Comparison of ENCODE assay signal across 1 cellular context in the genomic region with DNA sequence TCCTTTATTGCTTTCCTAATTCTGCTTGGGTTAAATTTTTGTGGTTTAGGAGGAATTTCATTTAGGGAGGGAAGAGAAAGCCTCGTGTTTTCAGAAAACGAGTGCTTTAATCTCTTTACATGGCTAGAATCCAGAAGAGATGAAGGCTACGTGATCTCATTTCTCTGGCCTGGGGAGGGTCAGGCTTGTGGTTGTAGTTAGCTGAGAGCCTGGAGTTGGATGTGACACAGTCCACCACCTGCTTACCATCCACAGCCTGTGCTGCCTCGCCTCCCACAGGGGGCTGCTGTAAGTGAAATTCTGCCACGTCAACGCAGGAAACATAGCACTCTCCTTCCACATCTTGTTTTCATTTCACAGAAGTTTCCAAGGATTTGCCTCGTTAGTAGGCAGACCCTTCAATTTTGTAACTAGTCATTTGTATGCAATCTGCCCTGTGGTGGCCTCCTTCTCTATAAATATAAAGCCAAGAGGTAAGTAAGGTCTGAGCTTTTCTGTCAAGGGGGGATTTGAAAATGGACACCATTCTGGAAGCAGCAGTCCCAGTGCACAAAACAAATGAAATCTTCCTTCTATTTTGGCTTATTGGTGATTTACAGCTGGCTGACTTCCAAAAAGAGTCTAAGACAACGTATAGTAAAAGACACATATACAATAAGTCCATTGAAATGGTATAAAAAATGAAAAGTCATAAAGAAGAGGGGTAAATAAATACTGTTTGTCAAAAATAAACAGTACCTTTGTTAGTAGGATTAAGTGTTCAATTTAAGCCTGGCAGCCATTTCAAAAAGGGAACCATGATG.
A peak's percentile ranks its signal among the peaks of the same experiment; 100 is the strongest.
TF ChIP-seq lines count a peak whose summit lies in the region.

No MANE protein-coding gene starts in this region.

TF ChIP-seq in IMR-90, 13 proteins besides CTCF, POLR2A, EP300 and RAD21:
- TF ChIP-seq FOS (IDR thresholded peaks at IDR 0.05; ENCODE audit: low read depth, low read length) (no peak), SMC3 (IDR thresholded peaks at IDR 0.05; ENCODE audit: low read depth, low read length) (no peak), CHD1 (IDR thresholded peaks at IDR 0.05; ENCODE audit: low read depth, low read length) (no peak), MAZ (IDR thresholded peaks at IDR 0.05; ENCODE audit: borderline replicate concordance, low read depth, low read length) (peak; percentile 81; the same call in 1 of the 2 replicates), RCOR1 (IDR thresholded peaks at IDR 0.05; ENCODE audit: insufficient replicate concordance, low read length) (peak; percentile 96), MXI1 (IDR thresholded peaks at IDR 0.05; ENCODE audit: borderline replicate concordance, low read depth, low read length) (peak; percentile 70; the same call in 1 of the 2 replicates), CEBPB (IDR thresholded peaks at IDR 0.05; ENCODE audit: low read depth, low read length) (peak; percentile 25; the same call in 1 of the 2 replicates), RFX5 (IDR thresholded peaks at IDR 0.05; ENCODE audit: low read depth, low read length) (no peak), BHLHE40 (IDR thresholded peaks at IDR 0.05; ENCODE audit: low read depth, low read length) (peak; percentile 55; the same call in 1 of the 2 replicates), MAFK (IDR thresholded peaks at IDR 0.05; ENCODE audit: low read depth, low read length) (peak; percentile 39; the same call in 1 of the 2 replicates), NFE2L2 (IDR thresholded peaks at IDR 0.05; ENCODE audit: low read depth, low read length) (0 out of 2 replicates have a peak, but pooled peaks have one; percentile 17)
TF ChIP-seq in IMR-90: peak in this region for 7.
